Comparison of ENCODE assay signal across 24 cellular contexts in the genomic region with DNA sequence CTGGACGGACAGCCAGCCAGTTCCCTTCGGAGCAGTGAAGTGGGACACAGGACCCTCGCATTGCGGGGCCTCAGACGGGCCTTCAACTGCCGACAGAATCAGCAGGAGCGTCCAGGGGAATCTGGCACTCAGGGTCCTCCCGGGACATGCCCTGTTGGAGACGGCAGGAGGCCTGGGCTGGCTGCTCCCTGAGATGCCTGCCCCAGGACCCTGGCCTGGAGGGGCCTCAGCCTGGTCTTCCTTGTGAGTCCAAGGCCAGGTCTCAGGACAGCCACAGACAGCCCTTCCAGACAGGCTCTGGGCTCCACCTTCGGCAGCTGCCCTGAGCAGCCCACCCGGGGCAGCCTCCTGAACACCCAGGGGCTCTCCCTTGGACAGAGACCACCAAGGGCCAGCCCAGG. TPM values are rescaled to one million over a fixed set of nuclear protein-coding genes. Genes with fewer than 3 reads are reported as not detected.
DNase-seq lines count a peak whose midpoint lies in the region; ATAC-seq, FAIRE-seq and TF ChIP-seq lines count a peak whose summit lies in the region.
"Had no signal": no experiment of that assay in that cellular context is flagged by ENCODE, and none has a peak within 500 bp of the region (broad histone marks: within the 10 kb centered on the region; RNA-seq: fewer than 3 reads in every experiment).

No MANE protein-coding gene starts in this region.

- no peak overlapping the region for H3K4me3 Mint-ChIP-seq in chondrocyte (ENCODE audit: unreplicated experiment)
- peak overlapping the region in 3 of 10 donors; percentile 51 to 66 (median 60) for H3K4me3 Mint-ChIP-seq in naive thymus-derived CD4-positive, alpha-beta T cell
- no peak overlapping the region for H3K4me3 Mint-ChIP-seq in activated T-cell treated with anti-CD3 and anti-CD28 coated beads, Interleukin-2, amount 50 U/mL, for 24 hours

- H3K27ac ChIP-seq in 22Rv1: peak overlapping the region; percentile 36; the same call in 1 of the 2 replicates
- H3K27ac ChIP-seq in HUES6 (ENCODE audit: low read depth, low read length): peak overlapping the region; percentile 44; the same call in 1 of the 2 replicates
- H3K27ac ChIP-seq in naive thymus-derived CD4-positive, alpha-beta T cell (ENCODE audit: low read depth, low read length): peak overlapping the region; percentile 58
- H3K27ac ChIP-seq: HL-60 had no signal

- peaks cover 17% of the 10 kb centered on the region for H3K36me3 Mint-ChIP-seq in chondrocyte (ENCODE audit: low read depth)
- H3K36me3 Mint-ChIP-seq in naive thymus-derived CD4-positive, alpha-beta T cell: peaks cover 5 to 35% (median 17%) of the 10 kb centered on the region in 5 donors
- H3K36me3 Mint-ChIP-seq in activated T-cell treated with anti-CD3 and anti-CD28 coated beads, Interleukin-2, amount 50 U/mL, for 24 hours (ENCODE audit: low read depth): peaks cover 61% of the 10 kb centered on the region

- POLR2A ChIA-PET in naive thymus-derived CD4-positive, alpha-beta T cell (lab: Charles Lee): interaction anchor here (1.1 kb wide), 3 partner anchors 36 to 68 kb away, joined by 3 to 4 read pairs (median 3); a partner anchor contains a TSS

- DNase-seq in chondrocyte (ENCODE audit: low spot score) (peak; percentile 81), RCC 7860 (ENCODE audit: low spot score) (no peak), NCI-H2227 treated with DMSO at 0.1 percent for 48 hours (lab: John Stamatoyannopoulos, UW) (no peak), NCI-H345 (lab: John Stamatoyannopoulos, UW) (no peak)
- DNase-seq in naive thymus-derived CD4-positive, alpha-beta T cell: no peak
- DNase-seq in activated T-cell treated with anti-CD3 and anti-CD28 coated beads, Interleukin-2, amount 50 U/mL, for 24 hours: no peak
- DNase-seq: DMS153, H7, KG1, NCI-H1048, NCI-H1436 treated with DMSO at 0.1 percent for 48 hours, NCI-H2029 treated with DMSO at 0.1 percent for 48 hours, NCI-H2171 treated with DMSO at 0.1 percent for 48 hours, NCI-H510A, NCI-H774, PC-3 had no signal

- CTCF ChIA-PET in naive thymus-derived CD4-positive, alpha-beta T cell (lab: Charles Lee): interaction anchor here (1.4 kb wide), 1 partner anchor 53 kb away, joined by 4 read pairs; no protein-coding TSS in a partner anchor

- H3K27me3 ChIP-seq in HUES6 (ENCODE audit: control insufficient read depth, insufficient read depth, low read length): no peaks in the 10 kb centered on the region
- no peaks in the 10 kb centered on the region for H3K27me3 ChIP-seq in naive thymus-derived CD4-positive, alpha-beta T cell (ENCODE audit: control insufficient read depth in 2 of 2, insufficient read depth in 2 of 2, low read length in 2 of 2)

- no peak for ATAC-seq in naive thymus-derived CD4-positive, alpha-beta T cell
- ATAC-seq: PC-3, Right ventricle myocardium inferior had no signal

- H3K9me3 Mint-ChIP-seq in chondrocyte (ENCODE audit: low read depth): no peaks in the 10 kb centered on the region
- no peaks in the 10 kb centered on the region for H3K9me3 Mint-ChIP-seq in naive thymus-derived CD4-positive, alpha-beta T cell
- no peaks in the 10 kb centered on the region for H3K9me3 Mint-ChIP-seq in activated T-cell treated with anti-CD3 and anti-CD28 coated beads, Interleukin-2, amount 50 U/mL, for 24 hours

- TF ChIP-seq CTCF in 22Rv1 (IDR thresholded peaks at IDR 0.05) (no peak), chondrocyte (IDR thresholded peaks at IDR 0.05) (no peak)

- no peak overlapping the region for H3K27ac Mint-ChIP-seq in chondrocyte (ENCODE audit: unreplicated experiment)
- H3K27ac Mint-ChIP-seq in naive thymus-derived CD4-positive, alpha-beta T cell: peak overlapping the region in 8 of 9 donors; percentile 48 to 96 (median 84)
- H3K27ac Mint-ChIP-seq in activated T-cell treated with anti-CD3 and anti-CD28 coated beads, Interleukin-2, amount 50 U/mL, for 24 hours: no peak overlapping the region

- H3K4me1 ChIP-seq in HUES6 (ENCODE audit: control insufficient read depth, insufficient read depth, low read length): peaks cover 6% of the 10 kb centered on the region; the same call in 1 of the 2 replicates
- H3K4me1 ChIP-seq in naive thymus-derived CD4-positive, alpha-beta T cell (ENCODE audit: control insufficient read depth in 2 of 2, insufficient read depth in 2 of 2, low read length in 2 of 2): peaks cover 0 to 23% of the 10 kb centered on the region in 2 donors
- H3K4me1 ChIP-seq: Caco-2 had no signal

- H3K9ac ChIP-seq in HUES6 (ENCODE audit: low read length): peak overlapping the region; percentile 24

- no peak overlapping the region for H3K4me3 ChIP-seq in HUES6 (ENCODE audit: low read depth, low read length)
- H3K4me3 ChIP-seq in naive thymus-derived CD4-positive, alpha-beta T cell (ENCODE audit: low read length): no peak overlapping the region
- H3K4me3 ChIP-seq: SK-N-MC had no signal

- intact Hi-C loops in naive thymus-derived CD4-positive, alpha-beta T cell (cut with micrococcal nuclease): no loop called here

- H3K36me3 ChIP-seq in HUES6 (ENCODE audit: control insufficient read depth, insufficient read depth, low read length): peaks cover 42% of the 10 kb centered on the region
- H3K36me3 ChIP-seq in naive thymus-derived CD4-positive, alpha-beta T cell (ENCODE audit: control insufficient read depth in 2 of 3, insufficient read depth in 3 of 3, low read length in 3 of 3): peaks cover 0 to 49% (median 5%) of the 10 kb centered on the region in 3 experiments

- no peaks in the 10 kb centered on the region for H3K9me3 ChIP-seq in HUES6 (ENCODE audit: control insufficient read depth, insufficient read depth, low read depth, low read length)
- no peaks in the 10 kb centered on the region for H3K9me3 ChIP-seq in naive thymus-derived CD4-positive, alpha-beta T cell (ENCODE audit: control insufficient read depth in 2 of 3, low read length in 3 of 3)
- H3K9me3 ChIP-seq: Caco-2 had no signal

- no peak for FAIRE-seq in RCC 7860 (lab: Jason Lieb, UNC)

- H3K4me1 Mint-ChIP-seq in chondrocyte (ENCODE audit: low read depth): no peaks in the 10 kb centered on the region
- H3K4me1 Mint-ChIP-seq in naive thymus-derived CD4-positive, alpha-beta T cell: peaks cover 5 to 27% (median 20%) of the 10 kb centered on the region in 7 donors
- H3K4me1 Mint-ChIP-seq in activated T-cell treated with anti-CD3 and anti-CD28 coated beads, Interleukin-2, amount 50 U/mL, for 24 hours (ENCODE audit: low read depth): peaks cover 4% of the 10 kb centered on the region

- no peaks in the 10 kb centered on the region for H3K27me3 Mint-ChIP-seq in chondrocyte (ENCODE audit: low read depth)
- H3K27me3 Mint-ChIP-seq in naive thymus-derived CD4-positive, alpha-beta T cell: peaks cover 0 to 5% (median 0%) of the 10 kb centered on the region in 5 donors
- H3K27me3 Mint-ChIP-seq in activated T-cell treated with anti-CD3 and anti-CD28 coated beads, Interleukin-2, amount 50 U/mL, for 24 hours: no peaks in the 10 kb centered on the region

RNA-seq across cellular contexts. Expression of a gene that starts 14.6 kb away (rescaled TPM):
- 13.6 to 18.1 TPM (median 14.9 TPM) in 3 replicates for total RNA-seq in chondrocyte
- total RNA-seq in naive thymus-derived CD4-positive, alpha-beta T cell: 100 to 1,000 TPM in 1 of 5 experiments, 10 to 100 TPM in 4; 24.4 to 102 (median 42.1) TPM
- polyA plus RNA-seq in naive thymus-derived CD4-positive, alpha-beta T cell: 1 to 10 TPM; 3.8 to 5.8 TPM

RNA-seq across cellular contexts. Expression of a gene that starts 34.7 kb away (rescaled TPM):
- total RNA-seq in chondrocyte: 0.25 to 0.38 TPM in 2 of 3 replicates, not detected in the other
- 1 to 10 TPM in 1 of 5 experiments, under 1 TPM in 4; 0.30 to 1.2 (median 0.32) TPM for total RNA-seq in naive thymus-derived CD4-positive, alpha-beta T cell
- polyA plus RNA-seq in naive thymus-derived CD4-positive, alpha-beta T cell: under 1 TPM; 0.22 to 0.90 TPM
- total RNA-seq: Caco-2, M059J had no signal

RNA-seq across cellular contexts. Expression of a gene that starts 38.3 kb away (rescaled TPM):
- 7.8 to 8.5 TPM (median 7.9 TPM) in 3 replicates for total RNA-seq in chondrocyte
- total RNA-seq in naive thymus-derived CD4-positive, alpha-beta T cell: 10 to 100 TPM; 17.4 to 30.2 (median 24.6) TPM
- polyA plus RNA-seq in naive thymus-derived CD4-positive, alpha-beta T cell: 10 to 100 TPM; 11.0 to 21.9 TPM

RNA-seq across cellular contexts. Expression of a gene that starts 41.1 kb away (rescaled TPM):
- total RNA-seq in chondrocyte: not detected in 3 replicates
- under 1 TPM in 1 of 5 experiments, not detected in 4; 0.24 TPM for total RNA-seq in naive thymus-derived CD4-positive, alpha-beta T cell
- not detected for polyA plus RNA-seq in naive thymus-derived CD4-positive, alpha-beta T cell
- total RNA-seq: A673, Caco-2, M059J, Right ventricle myocardium inferior had no signal

RNA-seq across cellular contexts. Expression of a gene that starts 51.5 kb away (rescaled TPM):
- not detected in 3 replicates for total RNA-seq in chondrocyte
- under 1 TPM in 4 of 5 experiments, not detected in 1; 0.19 to 0.96 (median 0.62) TPM for total RNA-seq in naive thymus-derived CD4-positive, alpha-beta T cell
- under 1 TPM; 0.07 to 0.38 TPM for polyA plus RNA-seq in naive thymus-derived CD4-positive, alpha-beta T cell
- total RNA-seq: A673, M059J had no signal

Comparison
In these comparisons a context has a peak if more than half of its experiments do, and no peak if none do; other contexts are left out.
1. H3K27ac Mint-ChIP-seq: peak in naive thymus-derived CD4-positive, alpha-beta T cell (8 of 9); none in chondrocyte (single experiment) and activated T-cell treated with anti-CD3 and anti-CD28 coated beads, Interleukin-2, amount 50 U/mL, for 24 hours (single experiment).
2. Peak in every context shown above with its lines, with median percentiles within 50 percentile points of each other: H3K27ac ChIP-seq.